ENCODE assay signal across 15 cellular contexts in genomic region chr6:35401514-35401913, GRCh38. TPM values are rescaled to one million over a fixed set of nuclear protein-coding genes. Genes with fewer than 3 reads are reported as not detected.
DNase-seq lines count a peak whose midpoint lies in the region; ATAC-seq, FAIRE-seq and TF ChIP-seq lines count a peak whose summit lies in the region.
"Had no signal": no experiment of that assay in that cellular context is flagged by ENCODE, and none has a peak within 500 bp of the region (broad histone marks: within the 10 kb centered on the region; RNA-seq: fewer than 3 reads in every experiment).

No MANE protein-coding gene starts in this region.

- H3K4me3 Mint-ChIP-seq in astrocyte (ENCODE audit: unreplicated experiment) = no peak overlapping the region
- H3K4me3 Mint-ChIP-seq in naive thymus-derived CD4-positive, alpha-beta T cell = no peak overlapping the region

- TF ChIP-seq CTCF in C4-2B (conservative IDR thresholded peaks at IDR 0.05) = no peak
- no peak for TF ChIP-seq CTCF in astrocyte (IDR thresholded peaks at IDR 0.05; ENCODE audit: insufficient read depth, low read depth, low read length)

- peaks cover 2% of the 10 kb centered on the region for H3K36me3 ChIP-seq in astrocyte (ENCODE audit: insufficient read depth, low read length)
- H3K36me3 ChIP-seq in naive thymus-derived CD4-positive, alpha-beta T cell (ENCODE audit: control insufficient read depth in 2 of 3, insufficient read depth in 3 of 3, low read length in 3 of 3) = peaks cover 0 to 3% (median 0%) of the 10 kb centered on the region in 3 experiments
- H3K36me3 ChIP-seq: tibial artery had no signal

- no peak overlapping the region for H2AFZ ChIP-seq in astrocyte (ENCODE audit: low read depth, low read length)

- peaks cover 50% of the 10 kb centered on the region for H4K20me1 ChIP-seq in astrocyte (ENCODE audit: insufficient read depth, low read length)

- no peaks in the 10 kb centered on the region for H3K9me3 ChIP-seq in astrocyte (ENCODE audit: insufficient read depth, low read depth, low read length)
- H3K9me3 ChIP-seq in naive thymus-derived CD4-positive, alpha-beta T cell (ENCODE audit: control insufficient read depth in 2 of 3, low read length in 3 of 3) = no peaks in the 10 kb centered on the region
- H3K9me3 ChIP-seq: BLaER1 treated with 17β-estradiol and CSF1 and Interleukin-3, amounts not matched to agents 10 nM and 100 nM; tibial artery had no signal

- peaks cover 14% of the 10 kb centered on the region for H3K4me1 ChIP-seq in astrocyte (ENCODE audit: insufficient read depth, low read length)
- no peaks in the 10 kb centered on the region for H3K4me1 ChIP-seq in naive thymus-derived CD4-positive, alpha-beta T cell (ENCODE audit: control insufficient read depth in 2 of 2, insufficient read depth in 2 of 2, low read length in 2 of 2)
- H3K4me1 ChIP-seq: tibial artery had no signal

- CTCF ChIA-PET in naive thymus-derived CD4-positive, alpha-beta T cell (lab: Charles Lee) = no interaction called here

- H3K36me3 Mint-ChIP-seq in astrocyte (ENCODE audit: low read depth, unreplicated experiment) = peaks cover 12% of the 10 kb centered on the region
- peaks cover 0 to 7% (median 0%) of the 10 kb centered on the region in 5 donors for H3K36me3 Mint-ChIP-seq in naive thymus-derived CD4-positive, alpha-beta T cell

- no peak for ATAC-seq in naive thymus-derived CD4-positive, alpha-beta T cell
- ATAC-seq in GM19035 (IDR thresholded peaks at IDR 0.05; ENCODE audit: unreplicated experiment) (no peak), GM19351 (IDR thresholded peaks at IDR 0.05; ENCODE audit: unreplicated experiment) (no peak)

- H3K9me3 Mint-ChIP-seq in astrocyte (ENCODE audit: unreplicated experiment) = peaks cover 2% of the 10 kb centered on the region
- no peaks in the 10 kb centered on the region for H3K9me3 Mint-ChIP-seq in naive thymus-derived CD4-positive, alpha-beta T cell

- POLR2A ChIA-PET in naive thymus-derived CD4-positive, alpha-beta T cell (lab: Charles Lee) = no interaction called here

- peaks cover 15% of the 10 kb centered on the region for H3K4me1 Mint-ChIP-seq in astrocyte (ENCODE audit: low read depth, unreplicated experiment)
- peaks cover 13 to 40% (median 27%) of the 10 kb centered on the region in 7 donors for H3K4me1 Mint-ChIP-seq in naive thymus-derived CD4-positive, alpha-beta T cell

- H3K27me3 Mint-ChIP-seq in astrocyte (ENCODE audit: low read depth, unreplicated experiment) = peaks cover 7% of the 10 kb centered on the region
- H3K27me3 Mint-ChIP-seq in naive thymus-derived CD4-positive, alpha-beta T cell = no peaks in the 10 kb centered on the region

- no peak overlapping the region for H3K4me2 ChIP-seq in astrocyte (ENCODE audit: low read length)
- H3K4me2 ChIP-seq: BLaER1 treated with 17β-estradiol and CSF1 and Interleukin-3, amounts not matched to agents 10 nM and 100 nM had no signal

- no peak overlapping the region for H3K27ac Mint-ChIP-seq in astrocyte (ENCODE audit: unreplicated experiment)
- H3K27ac Mint-ChIP-seq in naive thymus-derived CD4-positive, alpha-beta T cell = peak overlapping the region in 7 of 9 donors; percentile 13 to 81 (median 52)

- H3K79me2 ChIP-seq in astrocyte (ENCODE audit: insufficient read depth, low read length) = peaks cover 31% of the 10 kb centered on the region

- H3K27ac ChIP-seq in C4-2B = peak overlapping the region; percentile 10
- H3K27ac ChIP-seq in astrocyte (ENCODE audit: low read depth, low read length) = no peak overlapping the region
- no peak overlapping the region for H3K27ac ChIP-seq in naive thymus-derived CD4-positive, alpha-beta T cell (ENCODE audit: low read depth, low read length)
- H3K27ac ChIP-seq: BLaER1 treated with 17β-estradiol and CSF1 and Interleukin-3, amounts not matched to agents 10 nM and 100 nM; tibial artery had no signal

- DNase-seq in DMS53 treated with DMSO at 0.1 percent for 48 hours (lab: John Stamatoyannopoulos, UW; ENCODE audit: unreplicated experiment) (peak; percentile 1), astrocyte (ENCODE audit: low read depth) (no peak), NCI-H524 (lab: John Stamatoyannopoulos, UW) (no peak)
- DNase-seq in naive thymus-derived CD4-positive, alpha-beta T cell = no peak
- no peak for DNase-seq in stimulated activated CD4-positive, alpha-beta T cell treated with anti-CD3 and anti-CD28 coated beads, Interleukin-4, amount 100 ng/mL, for 1 hour
- DNase-seq: midbrain; NCI-H1092 treated with DMSO at 0.1 percent for 48 hours; NCI-H446 treated with DMSO at 0.1 percent for 48 hours; stimulated activated CD4-positive, alpha-beta T cell treated with anti-CD3 and anti-CD28 coated beads, Interleukin-15, amount 100 ng/mL, for 24 hours; tibial artery had no signal

- no peaks in the 10 kb centered on the region for H3K27me3 ChIP-seq in astrocyte (ENCODE audit: insufficient read depth, low read length)
- H3K27me3 ChIP-seq in naive thymus-derived CD4-positive, alpha-beta T cell (ENCODE audit: control insufficient read depth in 2 of 2, insufficient read depth in 2 of 2, low read length in 2 of 2) = no peaks in the 10 kb centered on the region
- H3K27me3 ChIP-seq: BLaER1 treated with 17β-estradiol and CSF1 and Interleukin-3, amounts not matched to agents 10 nM and 100 nM; tibial artery had no signal

- no peak for FAIRE-seq in astrocyte (lab: Jason Lieb, UNC)
- FAIRE-seq: GM12891 had no signal

- H3K4me3 ChIP-seq in astrocyte (ENCODE audit: insufficient read depth, low read depth, low read length) = no peak overlapping the region
- H3K4me3 ChIP-seq in naive thymus-derived CD4-positive, alpha-beta T cell (ENCODE audit: low read length) = no peak overlapping the region
- H3K4me3 ChIP-seq: BLaER1 treated with 17β-estradiol and CSF1 and Interleukin-3, amounts not matched to agents 10 nM and 100 nM; tibial artery had no signal

- intact Hi-C loops in naive thymus-derived CD4-positive, alpha-beta T cell (cut with micrococcal nuclease) = no loop called here

- H3K9ac ChIP-seq in astrocyte (ENCODE audit: low read length) = peak overlapping the region; percentile 7

RNA-seq across cellular contexts. Expression of gene FANCE, which starts 50.6 kb away (rescaled TPM):
- total RNA-seq in astrocyte = 2.9 and 3.1 TPM in 2 replicates
- total RNA-seq in naive thymus-derived CD4-positive, alpha-beta T cell = 10 to 100 TPM in 1 of 5 experiments, 1 to 10 TPM in 4; 3.1 to 12.0 (median 6.4) TPM
- 1 to 10 TPM; 3.4 to 7.5 TPM for polyA plus RNA-seq in naive thymus-derived CD4-positive, alpha-beta T cell

RNA-seq across cellular contexts. Expression of gene PPARD, which starts 59.2 kb away (rescaled TPM):
- total RNA-seq in astrocyte = 9.9 and 11.3 TPM in 2 replicates
- 10 to 100 TPM; 29.3 to 47.1 (median 36.0) TPM for total RNA-seq in naive thymus-derived CD4-positive, alpha-beta T cell
- polyA plus RNA-seq in naive thymus-derived CD4-positive, alpha-beta T cell = 10 to 100 TPM in 1 of 2 donors, 1 to 10 TPM in 1; 7.3 to 20.2 TPM
